18 cellular contexts compared by ENCODE assay signal in genomic region chr4:175823015-175823741, GRCh38. TPM values are rescaled to one million over a fixed set of nuclear protein-coding genes. Genes with fewer than 3 reads are reported as not detected.
DNase-seq lines count a peak whose midpoint lies in the region; ATAC-seq and TF ChIP-seq lines count a peak whose summit lies in the region.
"Had no signal": no experiment of that assay in that cellular context is flagged by ENCODE, and none has a peak within 500 bp of the region (broad histone marks: within the 10 kb centered on the region; RNA-seq: fewer than 3 reads in every experiment).

No MANE protein-coding gene starts in this region.

- no peaks in the 10 kb centered on the region for H3K9me3 ChIP-seq in colonic mucosa
- H3K9me3 ChIP-seq: thyroid gland had no signal

- no peak overlapping the region for H3K27ac ChIP-seq in colonic mucosa
- H3K27ac ChIP-seq: PC-9, thyroid gland had no signal

- no peak overlapping the region for H3K27ac Mint-ChIP-seq in activated T-cell treated with anti-CD3 and anti-CD28 coated beads, Interleukin-2, amount 50 U/mL, for 24 hours
- H3K27ac Mint-ChIP-seq: T-helper 2 cell treated with Interferon-gamma antibody and Interleukin-4, amounts not matched to agents 5 μg/mL and 100 μg/mL, for 36 hours had no signal

- no peaks in the 10 kb centered on the region for H3K36me3 Mint-ChIP-seq in activated T-cell treated with anti-CD3 and anti-CD28 coated beads, Interleukin-2, amount 50 U/mL, for 24 hours (ENCODE audit: low read depth)
- H3K36me3 Mint-ChIP-seq: IgD-negative memory B cell had no signal

- H3K4me3 ChIP-seq in colonic mucosa: no peak overlapping the region
- H3K4me3 ChIP-seq: PC-9, thyroid gland had no signal

- no peak overlapping the region for H3K4me3 Mint-ChIP-seq in activated T-cell treated with anti-CD3 and anti-CD28 coated beads, Interleukin-2, amount 50 U/mL, for 24 hours
- H3K4me3 Mint-ChIP-seq: T-helper 2 cell treated with Interferon-gamma antibody and Interleukin-4, amounts not matched to agents 5 μg/mL and 100 μg/mL, for 36 hours had no signal

- TF ChIP-seq CTCF in colonic mucosa (IDR thresholded peaks at IDR 0.05): no peak

- ATAC-seq in GM18502 (IDR thresholded peaks at IDR 0.05; ENCODE audit: poor library complexity, unreplicated experiment): peak; percentile 89
- peak; percentile 93 for ATAC-seq in GM19467 (IDR thresholded peaks at IDR 0.05; ENCODE audit: unreplicated experiment)
- peak; percentile 97 for ATAC-seq in HG02870 (IDR thresholded peaks at IDR 0.05; ENCODE audit: unreplicated experiment)
- ATAC-seq in HG03460 (IDR thresholded peaks at IDR 0.05; ENCODE audit: unreplicated experiment): peak; percentile 88
- ATAC-seq: right cardiac atrium had no signal

- DNase-seq in SIG-M5 treated with dmso at 0.1 percent for 504 hours (lab: John Stamatoyannopoulos, UW; ENCODE audit: unreplicated experiment): no peak
- DNase-seq in NCI-H2029 treated with DMSO at 0.1 percent for 48 hours (lab: John Stamatoyannopoulos, UW): no peak
- DNase-seq in activated T-cell treated with anti-CD3 and anti-CD28 coated beads, Interleukin-2, amount 50 U/mL, for 24 hours: no peak
- no peak for DNase-seq in colonic mucosa
- DNase-seq: dermis blood vessel endothelial cell, foreskin fibroblast, kidney, NCI-H1930, PC-9, right cardiac atrium had no signal

- no peaks in the 10 kb centered on the region for H3K4me1 Mint-ChIP-seq in activated T-cell treated with anti-CD3 and anti-CD28 coated beads, Interleukin-2, amount 50 U/mL, for 24 hours (ENCODE audit: low read depth)

- H3K27me3 Mint-ChIP-seq in activated T-cell treated with anti-CD3 and anti-CD28 coated beads, Interleukin-2, amount 50 U/mL, for 24 hours: no peaks in the 10 kb centered on the region

- no peak overlapping the region for H3K9ac ChIP-seq in colonic mucosa (ENCODE audit: low read depth in 2 of 2, low read length in 2 of 2)

- no peaks in the 10 kb centered on the region for H3K36me3 ChIP-seq in colonic mucosa
- H3K36me3 ChIP-seq: thyroid gland had no signal

- H3K9me3 Mint-ChIP-seq in activated T-cell treated with anti-CD3 and anti-CD28 coated beads, Interleukin-2, amount 50 U/mL, for 24 hours: no peaks in the 10 kb centered on the region
- H3K9me3 Mint-ChIP-seq: IgD-negative memory B cell; T-helper 2 cell treated with Interferon-gamma antibody and Interleukin-4, amounts not matched to agents 5 μg/mL and 100 μg/mL, for 36 hours had no signal

- no peaks in the 10 kb centered on the region for H3K4me1 ChIP-seq in colonic mucosa
- H3K4me1 ChIP-seq: thyroid gland had no signal

- intact Hi-C loops in colonic mucosa (cut with DNase I): no loop called here

- H3K27me3 ChIP-seq in colonic mucosa: no peaks in the 10 kb centered on the region
- H3K27me3 ChIP-seq: thyroid gland had no signal

RNA-seq across cellular contexts. Expression of gene GPM6A, which starts 11.1 kb away (rescaled TPM):
- total RNA-seq in colonic mucosa: 1 to 10 TPM; 1.6 to 8.8 TPM
- total RNA-seq: activated CD8-positive, alpha-beta memory T cell treated with anti-CD3 and anti-CD28 coated beads for 36 hours had no signal
